11 cellular contexts compared by ENCODE assay signal in genomic region chr5:52840286-52841050, GRCh38. TPM values are rescaled to one million over a fixed set of nuclear protein-coding genes. Genes with fewer than 3 reads are reported as not detected.
DNase-seq lines count a peak whose midpoint lies in the region; ATAC-seq and TF ChIP-seq lines count a peak whose summit lies in the region.
"Had no signal": no experiment of that assay in that cellular context is flagged by ENCODE, and none has a peak within 500 bp of the region (broad histone marks: within the 10 kb centered on the region; RNA-seq: fewer than 3 reads in every experiment).

No MANE protein-coding gene starts in this region.

- no peak overlapping the region for H3K27ac Mint-ChIP-seq in T-helper 17 cell
- H3K27ac Mint-ChIP-seq: memory B cell had no signal

- no peak overlapping the region for H3K4me3 ChIP-seq in choroid plexus epithelial cell (ENCODE audit: low read depth, low read length)
- no peak overlapping the region for H3K4me3 ChIP-seq in lung
- peak overlapping the region; percentile 7 to 16 for H3K4me3 ChIP-seq in tibial artery

- H3K4me3 Mint-ChIP-seq in T-helper 17 cell: no peak overlapping the region
- H3K4me3 Mint-ChIP-seq: activated T-cell treated with anti-CD3 and anti-CD28 coated beads, Interleukin-2, amount 50 U/mL, for 4 hours; memory B cell had no signal

- peaks cover 1 to 5% of the 10 kb centered on the region in 2 donors for H3K4me1 ChIP-seq in lung (ENCODE audit: control insufficient read depth in 2 of 2, insufficient read depth in 2 of 2, low read length in 2 of 2)
- H3K4me1 ChIP-seq in tibial artery: peaks cover 0 to 97% (median 12%) of the 10 kb centered on the region in 4 donors

- no peaks in the 10 kb centered on the region for H3K36me3 ChIP-seq in lung (ENCODE audit: control insufficient read depth in 2 of 2, insufficient read depth in 2 of 2, low read length in 2 of 2)
- no peaks in the 10 kb centered on the region for H3K36me3 ChIP-seq in tibial artery

- DNase-seq in DMS79 (lab: John Stamatoyannopoulos, UW): peak; percentile 1
- DNase-seq in DMS79 treated with DMSO at 0.1 percent for 48 hours (lab: John Stamatoyannopoulos, UW): no peak
- peak; percentile 98 for DNase-seq in choroid plexus epithelial cell (ENCODE audit: low read depth)
- DNase-seq in lung (ENCODE audit: low spot score): no peak
- DNase-seq in tibial artery: no peak
- no peak for DNase-seq in globus pallidus (ENCODE audit: low spot score)
- DNase-seq in T-helper 17 cell: no peak
- DNase-seq in activated CD4-positive, alpha-beta T cell treated with anti-CD3 and anti-CD28 coated beads, Interleukin-2, amount 50 U/mL, for 1 hour: no peak
- DNase-seq: activated T-cell treated with anti-CD3 and anti-CD28 coated beads, Interleukin-2, amount 50 U/mL, for 4 hours; NCI-H1048 had no signal

- H3K27me3 ChIP-seq in lung (ENCODE audit: control insufficient read depth, insufficient read depth) (no peaks in the 10 kb centered on the region), tibial artery (no peaks in the 10 kb centered on the region)

- intact Hi-C loops in tibial artery (cut with DNase I; ENCODE audit: low total_unique reads): no loop called here

- ATAC-seq in lung (ENCODE audit: insufficient read depth, low FRiP score) (no peak), T-helper 17 cell (no peak)
- ATAC-seq: activated T-cell treated with anti-CD3 and anti-CD28 coated beads, Interleukin-2, amount 50 U/mL, for 4 hours had no signal

- TF ChIP-seq CTCF in choroid plexus epithelial cell (conservative IDR thresholded peaks at IDR 0.05; ENCODE audit: low read depth, low read length): no peak
- TF ChIP-seq CTCF in lung (IDR thresholded peaks at IDR 0.05; ENCODE audit: control extremely low read depth, extremely low read depth): no peak
- TF ChIP-seq CTCF in tibial artery (IDR thresholded peaks at IDR 0.05): no peak

- H3K4me1 Mint-ChIP-seq in T-helper 17 cell: peaks cover 2% of the 10 kb centered on the region
- H3K4me1 Mint-ChIP-seq: memory B cell had no signal

- WGBS in lung, 2 donors: 58 to 66% methylated on average over 8 of the region's 8 CpGs

- no peaks in the 10 kb centered on the region for H3K36me3 Mint-ChIP-seq in T-helper 17 cell (ENCODE audit: low read depth)
- H3K36me3 Mint-ChIP-seq: memory B cell had no signal

- no peaks in the 10 kb centered on the region for H3K27me3 Mint-ChIP-seq in T-helper 17 cell
- H3K27me3 Mint-ChIP-seq: memory B cell had no signal

- no peaks in the 10 kb centered on the region for H3K9me3 ChIP-seq in lung (ENCODE audit: control insufficient read depth in 2 of 2, insufficient read depth in 1 of 2, low read length in 1 of 2)
- no peaks in the 10 kb centered on the region for H3K9me3 ChIP-seq in tibial artery
- no peaks in the 10 kb centered on the region for H3K9me3 ChIP-seq in T-helper 17 cell (ENCODE audit: control insufficient read depth, low read length, poor library complexity, severe bottlenecking)

- peak overlapping the region; percentile 3 to 71 for H3K27ac ChIP-seq in lung (ENCODE audit: low read depth in 1 of 2, low read length in 1 of 2)
- peak overlapping the region; percentile 76 to 81 for H3K27ac ChIP-seq in tibial artery

RNA-seq across cellular contexts. Expression of gene ITGA1, which starts 52.8 kb away (rescaled TPM):
- total RNA-seq in lung (100 to 1,000 TPM in 1 of 2 donors, 10 to 100 TPM in 1; 74.9 to 119 TPM), T-helper 17 cell (1 to 10 TPM; 4.0 to 4.3 TPM)
- polyA plus RNA-seq in lung: 10 to 100 TPM in 1 of 2 donors, 1 to 10 TPM in 1; 8.8 to 20.3 TPM

RNA-seq across cellular contexts. Expression of gene PELO, which starts 52.8 kb away (rescaled TPM):
- 10 to 100 TPM; 49.3 to 51.1 TPM for total RNA-seq in lung
- polyA plus RNA-seq in lung: 10 to 100 TPM in 1 of 2 donors, 1 to 10 TPM in 1; 5.0 to 22.0 TPM
- 1 to 10 TPM; 6.0 to 8.1 TPM for total RNA-seq in T-helper 17 cell

Comparison
In these comparisons a context has a peak if more than half of its experiments do, and no peak if none do; other contexts are left out.
1. DNase-seq: peak in DMS79 (single experiment) and choroid plexus epithelial cell (single experiment); none in DMS79 treated with DMSO at 0.1 percent for 48 hours (single experiment), lung (single experiment), tibial artery (0 of 2), globus pallidus (single experiment), T-helper 17 cell (0 of 3) and activated CD4-positive, alpha-beta T cell treated with anti-CD3 and anti-CD28 coated beads, Interleukin-2, amount 50 U/mL, for 1 hour (single experiment).
2. H3K4me3 ChIP-seq: peak in tibial artery (2 of 2); none in choroid plexus epithelial cell (single experiment) and lung (single experiment).
3. RNA of gene ITGA1, which starts 52.8 kb away (total RNA-seq): 74.9 to 119 TPM in lung; 4.0 to 4.3 TPM in T-helper 17 cell; every median in the first group is over 10 times any median in the second.
4. RNA of gene PELO, which starts 52.8 kb away (total RNA-seq): 49.3 to 51.1 TPM in lung; 6.0 to 8.1 TPM in T-helper 17 cell; every median in the first group is over 4 times any median in the second.